Comparison of ENCODE assay signal across 1 cellular context in the genomic region with DNA sequence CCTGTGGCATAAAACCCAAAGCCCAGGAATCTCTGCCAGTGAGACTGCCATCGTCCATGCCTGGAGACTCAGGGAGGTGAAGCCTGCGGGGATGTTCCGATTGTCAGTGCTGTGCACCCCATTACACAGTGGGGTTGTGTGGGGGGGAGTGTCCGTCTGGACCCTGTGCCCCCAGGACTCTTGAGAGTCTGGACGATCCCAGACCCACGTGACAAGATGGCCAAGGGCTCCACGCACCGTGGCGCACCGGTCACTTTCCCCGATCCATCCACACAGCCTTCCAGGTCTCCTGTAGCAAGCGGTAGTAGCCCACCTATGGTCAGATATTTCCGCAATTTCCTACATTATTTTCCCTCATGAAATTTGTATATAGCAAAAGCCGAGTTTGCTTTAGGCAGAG.
TF ChIP-seq lines count a peak whose summit lies in the region.

No MANE protein-coding gene starts in this region.

TF ChIP-seq in HepG2, 621 proteins besides CTCF, POLR2A, EP300 and RAD21:
- TF ChIP-seq, protein P1, sequence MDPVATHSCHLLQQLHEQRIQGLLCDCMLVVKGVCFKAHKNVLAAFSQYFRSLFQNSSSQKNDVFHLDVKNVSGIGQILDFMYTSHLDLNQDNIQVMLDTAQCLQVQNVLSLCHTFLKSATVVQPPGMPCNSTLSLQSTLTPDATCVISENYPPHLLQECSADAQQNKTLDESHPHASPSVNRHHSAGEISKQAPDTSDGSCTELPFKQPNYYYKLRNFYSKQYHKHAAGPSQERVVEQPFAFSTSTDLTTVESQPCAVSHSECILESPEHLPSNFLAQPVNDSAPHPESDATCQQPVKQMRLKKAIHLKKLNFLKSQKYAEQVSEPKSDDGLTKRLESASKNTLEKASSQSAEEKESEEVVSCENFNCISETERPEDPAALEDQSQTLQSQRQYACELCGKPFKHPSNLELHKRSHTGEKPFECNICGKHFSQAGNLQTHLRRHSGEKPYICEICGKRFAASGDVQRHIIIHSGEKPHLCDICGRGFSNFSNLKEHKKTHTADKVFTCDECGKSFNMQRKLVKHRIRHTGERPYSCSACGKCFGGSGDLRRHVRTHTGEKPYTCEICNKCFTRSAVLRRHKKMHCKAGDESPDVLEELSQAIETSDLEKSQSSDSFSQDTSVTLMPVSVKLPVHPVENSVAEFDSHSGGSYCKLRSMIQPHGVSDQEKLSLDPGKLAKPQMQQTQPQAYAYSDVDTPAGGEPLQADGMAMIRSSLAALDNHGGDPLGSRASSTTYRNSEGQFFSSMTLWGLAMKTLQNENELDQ (CRISPR knock-in tag; IDR thresholded peaks at IDR 0.05; ENCODE audit: borderline replicate concordance), result no peak
- TF ChIP-seq KLF13 (CRISPR knock-in tag; IDR thresholded peaks at IDR 0.05), result no peak
- TF ChIP-seq, protein P2, sequence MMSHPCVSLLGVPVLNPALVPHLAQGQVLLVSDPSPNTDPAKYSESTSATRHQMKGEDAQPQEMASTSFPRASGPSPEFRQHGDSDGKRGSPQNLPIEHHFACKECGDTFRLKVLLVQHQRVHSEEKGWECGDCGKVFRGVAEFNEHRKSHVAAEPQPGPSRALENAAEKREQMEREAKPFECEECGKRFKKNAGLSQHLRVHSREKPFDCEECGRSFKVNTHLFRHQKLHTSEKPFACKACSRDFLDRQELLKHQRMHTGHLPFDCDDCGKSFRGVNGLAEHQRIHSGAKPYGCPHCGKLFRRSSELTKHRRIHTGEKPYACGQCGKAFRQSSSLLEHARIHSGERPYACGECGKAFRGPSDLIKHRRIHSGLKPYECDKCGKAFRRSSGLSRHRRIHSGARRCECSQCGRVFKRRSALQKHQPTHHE (CRISPR knock-in tag; IDR thresholded peaks at IDR 0.05; ENCODE audit: borderline replicate concordance), result no peak
- no peak for TF ChIP-seq NFKB2 (CRISPR knock-in tag; IDR thresholded peaks at IDR 0.05; ENCODE audit: borderline replicate concordance)
- no peak for TF ChIP-seq ZNF674 (CRISPR knock-in tag; IDR thresholded peaks at IDR 0.05; ENCODE audit: low read depth)
- TF ChIP-seq, protein P3, sequence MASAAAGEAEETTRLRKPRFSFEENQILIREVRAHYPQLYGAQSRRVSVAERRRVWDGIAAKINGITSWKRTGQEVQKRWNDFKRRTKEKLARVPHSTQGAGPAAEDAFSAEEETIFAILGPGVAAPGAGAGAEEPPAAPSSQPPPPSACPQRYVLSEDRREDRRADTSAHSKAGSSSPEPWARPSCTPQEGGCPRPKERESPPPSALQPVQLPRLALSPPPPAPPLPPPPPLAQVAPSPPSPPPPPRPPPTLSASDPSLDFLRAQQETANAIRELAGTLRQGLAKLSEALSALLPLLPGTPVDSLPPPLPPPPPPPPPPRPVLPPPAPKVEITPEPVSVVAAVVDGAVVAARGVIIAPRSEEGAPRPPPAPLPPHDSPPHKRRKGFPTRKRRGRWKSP (CRISPR knock-in tag; IDR thresholded peaks at IDR 0.05), result no peak
- TF ChIP-seq ZNF772 (CRISPR knock-in tag; IDR thresholded peaks at IDR 0.05), result no peak
- TF ChIP-seq NR2F1 (CRISPR knock-in tag; IDR thresholded peaks at IDR 0.05), result no peak
- TF ChIP-seq MXI1 (IDR thresholded peaks at IDR 0.05; ENCODE audit: borderline replicate concordance, low read depth, low read length), result no peak
- TF ChIP-seq, protein P4, sequence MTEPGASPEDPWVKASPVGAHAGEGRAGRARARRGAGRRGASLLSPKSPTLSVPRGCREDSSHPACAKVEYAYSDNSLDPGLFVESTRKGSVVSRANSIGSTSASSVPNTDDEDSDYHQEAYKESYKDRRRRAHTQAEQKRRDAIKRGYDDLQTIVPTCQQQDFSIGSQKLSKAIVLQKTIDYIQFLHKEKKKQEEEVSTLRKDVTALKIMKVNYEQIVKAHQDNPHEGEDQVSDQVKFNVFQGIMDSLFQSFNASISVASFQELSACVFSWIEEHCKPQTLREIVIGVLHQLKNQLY (CRISPR knock-in tag; IDR thresholded peaks at IDR 0.05), result no peak
- TF ChIP-seq, protein P5, sequence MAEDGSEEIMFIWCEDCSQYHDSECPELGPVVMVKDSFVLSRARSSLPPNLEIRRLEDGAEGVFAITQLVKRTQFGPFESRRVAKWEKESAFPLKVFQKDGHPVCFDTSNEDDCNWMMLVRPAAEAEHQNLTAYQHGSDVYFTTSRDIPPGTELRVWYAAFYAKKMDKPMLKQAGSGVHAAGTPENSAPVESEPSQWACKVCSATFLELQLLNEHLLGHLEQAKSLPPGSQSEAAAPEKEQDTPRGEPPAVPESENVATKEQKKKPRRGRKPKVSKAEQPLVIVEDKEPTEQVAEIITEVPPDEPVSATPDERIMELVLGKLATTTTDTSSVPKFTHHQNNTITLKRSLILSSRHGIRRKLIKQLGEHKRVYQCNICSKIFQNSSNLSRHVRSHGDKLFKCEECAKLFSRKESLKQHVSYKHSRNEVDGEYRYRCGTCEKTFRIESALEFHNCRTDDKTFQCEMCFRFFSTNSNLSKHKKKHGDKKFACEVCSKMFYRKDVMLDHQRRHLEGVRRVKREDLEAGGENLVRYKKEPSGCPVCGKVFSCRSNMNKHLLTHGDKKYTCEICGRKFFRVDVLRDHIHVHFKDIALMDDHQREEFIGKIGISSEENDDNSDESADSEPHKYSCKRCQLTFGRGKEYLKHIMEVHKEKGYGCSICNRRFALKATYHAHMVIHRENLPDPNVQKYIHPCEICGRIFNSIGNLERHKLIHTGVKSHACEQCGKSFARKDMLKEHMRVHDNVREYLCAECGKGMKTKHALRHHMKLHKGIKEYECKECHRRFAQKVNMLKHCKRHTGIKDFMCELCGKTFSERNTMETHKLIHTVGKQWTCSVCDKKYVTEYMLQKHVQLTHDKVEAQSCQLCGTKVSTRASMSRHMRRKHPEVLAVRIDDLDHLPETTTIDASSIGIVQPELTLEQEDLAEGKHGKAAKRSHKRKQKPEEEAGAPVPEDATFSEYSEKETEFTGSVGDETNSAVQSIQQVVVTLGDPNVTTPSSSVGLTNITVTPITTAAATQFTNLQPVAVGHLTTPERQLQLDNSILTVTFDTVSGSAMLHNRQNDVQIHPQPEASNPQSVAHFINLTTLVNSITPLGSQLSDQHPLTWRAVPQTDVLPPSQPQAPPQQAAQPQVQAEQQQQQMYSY (CRISPR knock-in tag; IDR thresholded peaks at IDR 0.05), result no peak
- TF ChIP-seq, protein P6, sequence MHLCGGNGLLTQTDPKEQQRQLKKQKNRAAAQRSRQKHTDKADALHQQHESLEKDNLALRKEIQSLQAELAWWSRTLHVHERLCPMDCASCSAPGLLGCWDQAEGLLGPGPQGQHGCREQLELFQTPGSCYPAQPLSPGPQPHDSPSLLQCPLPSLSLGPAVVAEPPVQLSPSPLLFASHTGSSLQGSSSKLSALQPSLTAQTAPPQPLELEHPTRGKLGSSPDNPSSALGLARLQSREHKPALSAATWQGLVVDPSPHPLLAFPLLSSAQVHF (CRISPR knock-in tag; IDR thresholded peaks at IDR 0.05), result no peak
- TF ChIP-seq PRMT3 (CRISPR knock-in tag; IDR thresholded peaks at IDR 0.05; ENCODE audit: borderline replicate concordance, low read depth), result no peak
- TF ChIP-seq FOXJ3 (CRISPR knock-in tag; IDR thresholded peaks at IDR 0.05; ENCODE audit: borderline replicate concordance), result no peak
- TF ChIP-seq, protein P7, sequence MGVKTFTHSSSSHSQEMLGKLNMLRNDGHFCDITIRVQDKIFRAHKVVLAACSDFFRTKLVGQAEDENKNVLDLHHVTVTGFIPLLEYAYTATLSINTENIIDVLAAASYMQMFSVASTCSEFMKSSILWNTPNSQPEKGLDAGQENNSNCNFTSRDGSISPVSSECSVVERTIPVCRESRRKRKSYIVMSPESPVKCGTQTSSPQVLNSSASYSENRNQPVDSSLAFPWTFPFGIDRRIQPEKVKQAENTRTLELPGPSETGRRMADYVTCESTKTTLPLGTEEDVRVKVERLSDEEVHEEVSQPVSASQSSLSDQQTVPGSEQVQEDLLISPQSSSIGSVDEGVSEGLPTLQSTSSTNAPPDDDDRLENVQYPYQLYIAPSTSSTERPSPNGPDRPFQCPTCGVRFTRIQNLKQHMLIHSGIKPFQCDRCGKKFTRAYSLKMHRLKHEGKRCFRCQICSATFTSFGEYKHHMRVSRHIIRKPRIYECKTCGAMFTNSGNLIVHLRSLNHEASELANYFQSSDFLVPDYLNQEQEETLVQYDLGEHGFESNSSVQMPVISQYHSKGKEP (CRISPR knock-in tag; IDR thresholded peaks at IDR 0.05), result no peak
- no peak for TF ChIP-seq HOXA3 (CRISPR knock-in tag; IDR thresholded peaks at IDR 0.05)
- no peak for TF ChIP-seq HMG20A (CRISPR knock-in tag; IDR thresholded peaks at IDR 0.05; ENCODE audit: borderline replicate concordance)
- TF ChIP-seq, protein P8, sequence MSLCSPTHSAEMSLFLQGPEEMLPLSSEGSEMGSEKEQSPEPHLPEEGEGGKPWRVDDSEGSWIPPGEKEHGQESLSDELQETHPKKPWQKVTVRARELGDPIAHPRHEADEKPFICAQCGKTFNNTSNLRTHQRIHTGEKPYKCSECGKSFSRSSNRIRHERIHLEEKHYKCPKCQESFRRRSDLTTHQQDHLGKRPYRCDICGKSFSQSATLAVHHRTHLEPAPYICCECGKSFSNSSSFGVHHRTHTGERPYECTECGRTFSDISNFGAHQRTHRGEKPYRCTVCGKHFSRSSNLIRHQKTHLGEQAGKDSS (CRISPR knock-in tag; IDR thresholded peaks at IDR 0.05; ENCODE audit: borderline replicate concordance, low read depth), result no peak
TF ChIP-seq in HepG2: peak in this region for 0.
